ENCODE assay signal across 1 cellular context in genomic region chr15:31482122-31482922, GRCh38.
A peak's percentile ranks its signal among the peaks of the same experiment; 100 is the strongest.
TF ChIP-seq lines count a peak whose summit lies in the region.

No MANE protein-coding gene starts in this region.

TF ChIP-seq in GM12878, 131 proteins besides CTCF, POLR2A, EP300 and RAD21 (continued from another document):
- TF ChIP-seq ZBTB33 (IDR thresholded peaks at IDR 0.05) (0 out of 2 replicates have a peak, but pooled peaks have one; percentile 22), ZNF274 (IDR thresholded peaks at IDR 0.05; ENCODE audit: insufficient read depth, insufficient read length) (no peak), MEF2B (IDR thresholded peaks at IDR 0.05; ENCODE audit: partially characterized antibody, poor library complexity, severe bottlenecking) (no peak)
